ENCODE assay signal across 33 cellular contexts in the genomic region with DNA sequence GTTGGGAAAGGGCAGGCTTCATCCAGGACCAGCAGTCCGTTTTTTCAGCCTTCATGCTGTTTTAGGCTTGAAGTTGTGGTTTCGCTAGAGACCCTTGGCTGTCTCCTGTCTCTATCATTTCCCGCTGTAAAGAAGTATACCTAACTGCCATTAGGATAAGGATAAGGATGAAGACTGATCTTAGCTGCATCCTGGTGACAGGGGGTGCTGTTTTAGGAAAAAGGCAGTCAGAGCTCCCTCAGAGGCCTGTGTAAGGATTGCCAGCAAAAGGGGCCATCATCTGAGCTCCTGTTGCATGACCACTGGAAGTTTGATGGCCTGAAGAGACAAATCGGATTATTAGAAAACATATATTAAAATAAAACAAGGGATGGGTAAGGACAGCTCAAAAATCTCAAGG.
"Had no signal": no experiment of that assay in that cellular context is flagged by ENCODE, and none has a peak within 500 bp of the region (broad histone marks: within the 10 kb centered on the region; RNA-seq: fewer than 3 reads in every experiment).

No MANE protein-coding gene starts in this region.

- H3K36me3 ChIP-seq: ascending aorta, sigmoid colon, upper lobe of left lung, vagina, WERI-Rb-1 had no signal

- H3K9me3 ChIP-seq: ascending aorta, psoas muscle, sigmoid colon, upper lobe of left lung, vagina had no signal

- H2AFZ ChIP-seq: parathyroid adenoma had no signal

- H3K27me3 ChIP-seq: ascending aorta, dorsolateral prefrontal cortex, sigmoid colon, upper lobe of left lung, vagina had no signal

- H3K9ac ChIP-seq: parathyroid adenoma had no signal

- DNase-seq: activated CD4-positive, alpha-beta memory T cell treated with anti-CD3 and anti-CD28 coated beads, Interleukin-2, amount 10 ng/mL, durations not matched to agents 7 days and 5 days; activated CD4-positive, alpha-beta T cell treated with anti-CD3 and anti-CD28 coated beads, Interleukin-2, amount 10 ng/mL, durations not matched to agents 24 days and 14 days; activated CD4-positive, CD25-positive, alpha-beta regulatory T cell treated with anti-CD3 and anti-CD28 coated beads, Interleukin-2, amount 50 U/mL, for 72 hours; activated CD8-positive, alpha-beta memory T cell treated with anti-CD3 and anti-CD28 coated beads, Interleukin-2, amount 50 U/mL, for 48 hours; activated gamma-delta T cell; activated naive CD4-positive, alpha-beta T cell treated with anti-CD3 and anti-CD28 coated beads, Interleukin-2, amount 10 ng/mL, durations not matched to agents 7 days and 5 days; activated naive CD8-positive, alpha-beta T cell treated with anti-CD3 and anti-CD28 coated beads, Interleukin-2, amount 10 ng/mL, durations not matched to agents 7 days and 5 days; activated T-cell treated with anti-CD3 and anti-CD28 coated beads, Interleukin-2, amount 50 U/mL, for 24 hours; dorsolateral prefrontal cortex; effector memory CD8-positive, alpha-beta T cell; head of caudate nucleus; hippocampal formation; midbrain; naive thymus-derived CD4-positive, alpha-beta T cell; occipital lobe; psoas muscle; sigmoid colon; small intestine; stimulated activated CD4-positive, alpha-beta T cell treated with anti-CD3 and anti-CD28 coated beads, Interleukin-1b, Interleukin-23, amount 100 ng/mL, for 48 hours; stimulated activated CD4-positive, alpha-beta T cell treated with anti-CD3 and anti-CD28 coated beads, Interleukin-4, amount 100 ng/mL, for 4 hours; stimulated activated CD8-positive, alpha-beta memory T cell treated with anti-CD3 and anti-CD28 coated beads, Interleukin-4, amount 100 ng/mL, for 48 hours; stimulated activated naive CD8-positive, alpha-beta T cell treated with anti-CD3 and anti-CD28 coated beads, Interleukin-15, amount 100 ng/mL, for 72 hours; substantia nigra; T-helper 17 cell; T1000; upper lobe of left lung; WERI-Rb-1 had no signal

- H3K4me1 ChIP-seq: ascending aorta, parathyroid adenoma, psoas muscle, sigmoid colon, upper lobe of left lung, vagina had no signal

- FAIRE-seq: endothelial cell of umbilical vein, islet of Langerhans, small intestine had no signal

- H3K4me3 ChIP-seq: ascending aorta, coronary artery, dorsolateral prefrontal cortex, psoas muscle, sigmoid colon, upper lobe of left lung, vagina had no signal

- H3K27ac ChIP-seq: ascending aorta, coronary artery, dorsolateral prefrontal cortex, parathyroid adenoma, psoas muscle, sigmoid colon, upper lobe of left lung, vagina, WERI-Rb-1 had no signal
